13 cellular contexts compared by ENCODE assay signal in genomic region chr7:34756025-34756437, GRCh38.
DNase-seq lines count a peak whose midpoint lies in the region; FAIRE-seq and TF ChIP-seq lines count a peak whose summit lies in the region.
"Had no signal": no experiment of that assay in that cellular context is flagged by ENCODE, and none has a peak within 500 bp of the region (broad histone marks: within the 10 kb centered on the region; RNA-seq: fewer than 3 reads in every experiment).

No MANE protein-coding gene starts in this region.

- no peaks in the 10 kb centered on the region for H3K9me2 ChIP-seq in PC-9 (ENCODE audit: insufficient read depth)

- no peak for TF ChIP-seq RAD21 in Ishikawa (IDR thresholded peaks at IDR 0.05; ENCODE audit: low read depth)

- H4K91ac ChIP-seq in mesenchymal stem cell (ENCODE audit: low read length): no peak overlapping the region

- H4K8ac ChIP-seq in mesenchymal stem cell (ENCODE audit: low read length): no peak overlapping the region

- H3K27ac ChIP-seq in PC-9 (peak overlapping the region; percentile 14), mesenchymal stem cell (ENCODE audit: low read length, poor library complexity, severe bottlenecking) (peak overlapping the region; percentile 4)
- H3K27ac ChIP-seq: colonic mucosa, suprapubic skin had no signal

- POLR2A ChIA-PET in PC-9 (lab: Charles Lee; ENCODE audit: unreplicated experiment): no interaction called here

- no peak for TF ChIP-seq CTCF in PC-9 (conservative IDR thresholded peaks at IDR 0.05)

- H3K4me1 ChIP-seq in PC-9 (replicated peaks; ENCODE audit: insufficient read depth) (peaks cover 24% of the 10 kb centered on the region), mesenchymal stem cell (ENCODE audit: control insufficient read depth, insufficient read depth, low read depth, low read length) (peaks cover 13% of the 10 kb centered on the region)
- H3K4me1 ChIP-seq: colonic mucosa, suprapubic skin had no signal

- H2BK120ac ChIP-seq in mesenchymal stem cell (ENCODE audit: low read depth, low read length): no peak overlapping the region

- H3K4me3 ChIP-seq in PC-9 (no peak overlapping the region), mesenchymal stem cell (ENCODE audit: insufficient read depth in 1 of 2, low read depth in 1 of 2, low read length in 2 of 2) (no peak overlapping the region)
- H3K4me3 ChIP-seq: colonic mucosa, suprapubic skin had no signal

- no peak overlapping the region for H3K23ac ChIP-seq in mesenchymal stem cell (ENCODE audit: low read length in 2 of 2)

- no peak for TF ChIP-seq POLR2A in GM12891 (IDR thresholded peaks at IDR 0.05; ENCODE audit: low read depth, low read length)

- H2BK12ac ChIP-seq in mesenchymal stem cell (ENCODE audit: low read length in 2 of 2): no peak overlapping the region

- H2AFZ ChIP-seq in PC-9 (peak overlapping the region; percentile 31; the same call in 1 of the 2 replicates), mesenchymal stem cell (ENCODE audit: low read depth, low read length) (no peak overlapping the region)

- no peak overlapping the region for H3K4ac ChIP-seq in mesenchymal stem cell (ENCODE audit: low read depth in 1 of 2, low read length in 2 of 2)

- DNase-seq in GM18507 (ENCODE audit: extremely low spot score, insufficient read length, low read depth): no peak
- peak in 1 of 2 experiments; percentile 75 for DNase-seq in PC-9
- DNase-seq in mesenchymal stem cell: no peak
- DNase-seq in GM12891 (ENCODE audit: insufficient read length, low spot score): no peak
- no peak for DNase-seq in stimulated activated naive CD4-positive, alpha-beta T cell treated with Interleukin-2 at 50 U/mL for 16 hours (lab: John Stamatoyannopoulos, UW)
- no peak for DNase-seq in cerebellar nuclear complex (lab: John Stamatoyannopoulos, UW)
- DNase-seq in SKM-1 (lab: John Stamatoyannopoulos, UW; ENCODE audit: unreplicated experiment): no peak
- DNase-seq: CD4-positive, alpha-beta memory T cell; colonic mucosa; right cardiac atrium had no signal

- no TSS peak for BruUV-seq in PC-9 (replicated peaks; lab: Mats Ljungman, UMichigan)

- no peaks in the 10 kb centered on the region for H3K79me1 ChIP-seq in mesenchymal stem cell (replicated peaks; ENCODE audit: low read length, poor library complexity, severe bottlenecking)

- H3F3A ChIP-seq in PC-9 (ENCODE audit: insufficient read depth, low read depth): peaks cover 4% of the 10 kb centered on the region

- no peak overlapping the region for H2AK5ac ChIP-seq in mesenchymal stem cell (ENCODE audit: low read length, severe bottlenecking)

- no peak overlapping the region for H3K9ac ChIP-seq in mesenchymal stem cell (ENCODE audit: low read length)

- no peaks in the 10 kb centered on the region for H3K79me2 ChIP-seq in PC-9 (ENCODE audit: low read depth)

- peak; percentile 88 for TF ChIP-seq EP300 in Ishikawa (IDR thresholded peaks at IDR 0.05; ENCODE audit: borderline replicate concordance)

- WGBS in mesenchymal stem cell: 96% methylated on average over 2 of the region's 4 CpGs

- peak; percentile 77 for FAIRE-seq in GM18507 (lab: Jason Lieb, UNC)
- no peak for FAIRE-seq in GM12891 (lab: Jason Lieb, UNC)
- FAIRE-seq: H54 had no signal

- no peak overlapping the region for H3K14ac ChIP-seq in mesenchymal stem cell (ENCODE audit: low read length in 2 of 2)

- intact Hi-C loops in PC-9 (cut with micrococcal nuclease; ENCODE audit: unreplicated experiment): loop anchor here (5.0 to 10.0 kb wide), 2 partner anchors 66 to 869 kb away; no protein-coding TSS in a partner anchor

- no peak overlapping the region for H3K18ac ChIP-seq in mesenchymal stem cell (ENCODE audit: low read depth in 1 of 2, low read length in 2 of 2)

- no peaks in the 10 kb centered on the region for H4K20me1 ChIP-seq in PC-9 (ENCODE audit: insufficient read depth)

- H3K4me2 ChIP-seq in PC-9 (peak overlapping the region; percentile 41), mesenchymal stem cell (ENCODE audit: low read length, poor library complexity, severe bottlenecking) (no peak overlapping the region)

- H3K27me3 ChIP-seq in PC-9 (ENCODE audit: insufficient read depth, low read depth): no peaks in the 10 kb centered on the region
- H3K27me3 ChIP-seq in mesenchymal stem cell (ENCODE audit: control insufficient read depth in 1 of 2, insufficient read depth in 1 of 2, low read length in 2 of 2): no peaks in the 10 kb centered on the region
- H3K27me3 ChIP-seq: colonic mucosa, suprapubic skin had no signal

- H3K9me3 ChIP-seq in PC-9 (ENCODE audit: insufficient read depth, low read depth) (no peaks in the 10 kb centered on the region), mesenchymal stem cell (ENCODE audit: control insufficient read depth, low read length) (no peaks in the 10 kb centered on the region)
- H3K9me3 ChIP-seq: colonic mucosa, suprapubic skin had no signal

- CTCF ChIA-PET in PC-9 (lab: Charles Lee): interaction anchor here (0.5 kb wide), 1 partner anchor 280 kb away, joined by 8 read pairs; no protein-coding TSS in a partner anchor

- no peak overlapping the region for H2BK15ac ChIP-seq in mesenchymal stem cell (ENCODE audit: low read depth, poor library complexity, severe bottlenecking)

- H3K36me3 ChIP-seq in PC-9 (ENCODE audit: low read depth) (no peaks in the 10 kb centered on the region), mesenchymal stem cell (ENCODE audit: control insufficient read depth in 1 of 2, insufficient read depth in 2 of 2, low read depth in 1 of 2, low read length in 2 of 2) (no peaks in the 10 kb centered on the region)
- H3K36me3 ChIP-seq: colonic mucosa, suprapubic skin had no signal

- H2BK5ac ChIP-seq in mesenchymal stem cell (ENCODE audit: low read depth, low read length, poor library complexity, severe bottlenecking): no peak overlapping the region

TF ChIP-seq in Ishikawa, 13 proteins besides CTCF, POLR2A, EP300 and RAD21 (continues in another document):
- TF ChIP-seq FOXM1 (IDR thresholded peaks at IDR 0.05; ENCODE audit: borderline replicate concordance, low read depth) (peak; percentile 65; the same call in 1 of the 2 replicates), EGR1 (IDR thresholded peaks at IDR 0.05) (peak; percentile 48; the same call in 1 of the 2 replicates), REST (IDR thresholded peaks at IDR 0.05; ENCODE audit: low read depth) (no peak), ZBTB7A (IDR thresholded peaks at IDR 0.05; ENCODE audit: low read depth) (no peak)

TF ChIP-seq in GM12891, 5 proteins besides CTCF, POLR2A, EP300 and RAD21:
- TF ChIP-seq TAF1 (IDR thresholded peaks at IDR 0.05; ENCODE audit: low read depth, low read length) (no peak), POU2F2 (IDR thresholded peaks at IDR 0.05; ENCODE audit: low read depth, low read length) (no peak), POLR2AphosphoS5 (IDR thresholded peaks at IDR 0.05; ENCODE audit: low read depth, low read length) (no peak), PAX5 (IDR thresholded peaks at IDR 0.05; ENCODE audit: insufficient read depth, low read length, severe bottlenecking) (no peak), SPI1 (IDR thresholded peaks at IDR 0.05; ENCODE audit: low read depth, low read length) (no peak)
